In genomic region chr11:120900642-120901041, GRCh38 we compare ENCODE assay signal across 20 cellular contexts.
DNase-seq lines count a peak whose midpoint lies in the region; ATAC-seq, FAIRE-seq and TF ChIP-seq lines count a peak whose summit lies in the region.
"Had no signal": no experiment of that assay in that cellular context is flagged by ENCODE, and none has a peak within 500 bp of the region (broad histone marks: within the 10 kb centered on the region; RNA-seq: fewer than 3 reads in every experiment).

No MANE protein-coding gene starts in this region.

- no peak; the same call in 2 of the 3 replicates for ATAC-seq in HepG2
- no peak for ATAC-seq in right lobe of liver
- ATAC-seq in GM12878 = no peak
- ATAC-seq in GM19328 (IDR thresholded peaks at IDR 0.05; ENCODE audit: unreplicated experiment) = no peak
- ATAC-seq in PC-3 = no peak

- no peak for TF ChIP-seq POLR2A in HepG2 (IDR thresholded peaks at IDR 0.05; ENCODE audit: insufficient read depth in 1 of 2, low read depth in 2 of 2, low read length in 2 of 2)
- TF ChIP-seq POLR2A in right lobe of liver (IDR thresholded peaks at IDR 0.05) = no peak
- TF ChIP-seq POLR2A in GM12878 (IDR thresholded peaks at IDR 0.05; ENCODE audit: low read depth, low read length) = no peak

- no peaks in the 10 kb centered on the region for H3K9me3 ChIP-seq in HepG2 (ENCODE audit: low read length)
- H3K9me3 ChIP-seq in right lobe of liver = no peaks in the 10 kb centered on the region
- H3K9me3 ChIP-seq in GM12878 (replicated peaks; ENCODE audit: control insufficient read depth, insufficient read depth, low read length) = no peaks in the 10 kb centered on the region
- H3K9me3 ChIP-seq in PC-3 (ENCODE audit: low read length) = no peaks in the 10 kb centered on the region
- H3K9me3 ChIP-seq: BLaER1 treated with 17β-estradiol and CSF1 and Interleukin-3, amounts not matched to agents 10 nM and 100 nM; SJCRH30 had no signal

- TF ChIP-seq RAD21 in HepG2 (CRISPR knock-in tag; IDR thresholded peaks at IDR 0.05) (no peak), GM12878 (IDR thresholded peaks at IDR 0.05; ENCODE audit: insufficient read depth, low read depth, low read length) (no peak)

- DNase-seq in HepG2 (ENCODE audit: low spot score) (no peak), right lobe of liver (no peak), GM12878 (ENCODE audit: low read depth, low spot score) (no peak), iris pigment epithelial cell (ENCODE audit: low read depth) (peak; percentile 8), NCI-H1048 (lab: John Stamatoyannopoulos, UW) (no peak), PC-3 (no peak)
- no peak for DNase-seq in stimulated activated CD4-positive, alpha-beta T cell treated with anti-CD3 and anti-CD28 coated beads, Interleukin-12 subunit alpha, Interleukin-12 subunit beta, amount 100 ng/mL, for 4 hours
- DNase-seq: CD8-positive, alpha-beta memory T cell; DMS79 treated with DMSO at 0.1 percent for 48 hours; NCI-H1417; NCI-H2029; NCI-H2171; NCI-H510A; NCI-H774; SJCRH30 had no signal

- TF ChIP-seq EP300 in HepG2 (IDR thresholded peaks at IDR 0.05; ENCODE audit: low read depth in 2 of 2, low read length in 2 of 2) (no peak), HepG2 (CRISPR knock-in tag; IDR thresholded peaks at IDR 0.05; ENCODE audit: borderline replicate concordance) (no peak), GM12878 (IDR thresholded peaks at IDR 0.05; ENCODE audit: borderline replicate concordance in 1 of 2, control insufficient read depth in 1 of 2, low read depth in 2 of 2, low read length in 2 of 2) (no peak)

- no peak overlapping the region for H3K4me3 ChIP-seq in HepG2 (replicated peaks in 1 of 3; ENCODE audit: insufficient read depth in 1 of 3, low read depth in 2 of 3, low read length in 3 of 3)
- no peak overlapping the region for H3K4me3 ChIP-seq in right lobe of liver
- no peak overlapping the region for H3K4me3 ChIP-seq in GM12878
- H3K4me3 ChIP-seq in PC-3 (ENCODE audit: low read length) = no peak overlapping the region
- H3K4me3 ChIP-seq: BLaER1 treated with 17β-estradiol and CSF1 and Interleukin-3, amounts not matched to agents 10 nM and 100 nM; SJCRH30 had no signal

- no peak overlapping the region for H3K27ac ChIP-seq in HepG2 (ENCODE audit: extremely low read length, insufficient read depth, low read length)
- no peak overlapping the region for H3K27ac ChIP-seq in right lobe of liver
- no peak overlapping the region for H3K27ac ChIP-seq in GM12878 (ENCODE audit: control insufficient read depth, insufficient read depth)
- no peak overlapping the region for H3K27ac ChIP-seq in PC-3 (ENCODE audit: low read length)
- H3K27ac ChIP-seq: BLaER1 treated with 17β-estradiol and CSF1 and Interleukin-3, amounts not matched to agents 10 nM and 100 nM; SJCRH30 had no signal

- H2AFZ ChIP-seq in HepG2 (ENCODE audit: low read length) (no peak overlapping the region), GM12878 (ENCODE audit: control insufficient read depth, low read depth, low read length) (no peak overlapping the region), PC-3 (ENCODE audit: low read length) (no peak overlapping the region)

- H3K9ac ChIP-seq in HepG2 (ENCODE audit: insufficient read depth, low read depth, low read length) (no peak overlapping the region), GM12878 (ENCODE audit: control insufficient read depth, insufficient read depth, low read length) (no peak overlapping the region), PC-3 (ENCODE audit: low read length) (no peak overlapping the region)
- H3K9ac ChIP-seq: BLaER1 treated with 17β-estradiol and CSF1 and Interleukin-3, amounts not matched to agents 10 nM and 100 nM had no signal

- H3K36me3 ChIP-seq in HepG2 (replicated peaks in 1 of 2; ENCODE audit: control insufficient read depth in 1 of 2, insufficient read depth in 2 of 2, low read length in 2 of 2) (no peaks in the 10 kb centered on the region), right lobe of liver (no peaks in the 10 kb centered on the region), GM12878 (ENCODE audit: control insufficient read depth in 2 of 2, insufficient read depth in 2 of 2, low read length in 1 of 2) (no peaks in the 10 kb centered on the region), PC-3 (ENCODE audit: low read depth, low read length) (no peaks in the 10 kb centered on the region)
- H3K36me3 ChIP-seq: BLaER1 treated with 17β-estradiol and CSF1 and Interleukin-3, amounts not matched to agents 10 nM and 100 nM; SJCRH30 had no signal

- SMC1A ChIA-PET in GM12878 (lab: Charles Lee; ENCODE audit: uncharacterized antibody, unreplicated experiment) = no interaction called here

- no peaks in the 10 kb centered on the region for H3F3A ChIP-seq in PC-3 (ENCODE audit: low read length, unreplicated experiment)

- BruUV-seq in HepG2 (replicated peaks; lab: Mats Ljungman, UMichigan) (no TSS peak), GM12878 (replicated peaks; lab: Mats Ljungman, UMichigan) (no TSS peak), PC-3 (replicated peaks; lab: Mats Ljungman, UMichigan) (no TSS peak)

- no peaks in the 10 kb centered on the region for H3K79me2 ChIP-seq in HepG2 (ENCODE audit: insufficient read depth, low read length)
- H3K79me2 ChIP-seq in GM12878 (ENCODE audit: control insufficient read depth, insufficient read depth, low read length) = no peaks in the 10 kb centered on the region
- no peaks in the 10 kb centered on the region for H3K79me2 ChIP-seq in PC-3 (ENCODE audit: low read length)

- 15% methylated on average over 5 of the region's 9 CpGs for WGBS in HepG2 (ENCODE audit: low lambda C conversion rate)
- 54% methylated on average over 6 of the region's 9 CpGs for WGBS in right lobe of liver (ENCODE audit: insufficient coverage, low coverage, low lambda C conversion rate, missing lambda C conversion rate)
- WGBS in GM12878 (ENCODE audit: insufficient coverage, insufficient replicate concordance, low lambda C conversion rate, missing lambda C conversion rate) = 37% methylated on average over 7 of the region's 9 CpGs

- H3K4me1 ChIP-seq in HepG2 (ENCODE audit: insufficient read depth, low read length) (peaks cover 15% of the 10 kb centered on the region; the same call in 1 of the 2 replicates), right lobe of liver (no peaks in the 10 kb centered on the region), GM12878 (ENCODE audit: control insufficient read depth, insufficient read depth, low read length) (no peaks in the 10 kb centered on the region), PC-3 (ENCODE audit: insufficient read depth, low read length) (peaks cover 8% of the 10 kb centered on the region; the same call in 1 of the 2 replicates)
- H3K4me1 ChIP-seq: SJCRH30 had no signal

- CTCF ChIA-PET in HepG2 (lab: Yijun Ruan, JAX; ENCODE audit: low intra/inter-chr PET ratio, low total read pairs) = no interaction called here
- CTCF ChIA-PET in GM12878 (lab: Yijun Ruan, JAX) = interaction anchor here (1.0 to 1.3 kb wide), 2 partner anchors 12 to 99 kb away, joined by 3 to 4 read pairs; no protein-coding TSS in a partner anchor
- CTCF ChIA-PET in PC-3 (lab: Charles Lee) = no interaction called here

- intact Hi-C loops in HepG2 (cut with micrococcal nuclease; ENCODE audit: unreplicated experiment) = no loop called here
- intact Hi-C loops in right lobe of liver (cut with DNase I) = no loop called here
- intact Hi-C loops in GM12878 (cut with micrococcal nuclease; ENCODE audit: unreplicated experiment) = no loop called here
- intact Hi-C loops in PC-3 (cut with micrococcal nuclease) = no loop called here

- FAIRE-seq in HepG2 (lab: Jason Lieb, UNC) = no peak
- FAIRE-seq in GM12878 (lab: Jason Lieb, UNC) = no peak
- FAIRE-seq: D721Med, G401.6, H1 had no signal

- H4K20me1 ChIP-seq in HepG2 (ENCODE audit: insufficient read depth, low read length) (no peaks in the 10 kb centered on the region), GM12878 (ENCODE audit: control insufficient read depth, insufficient read depth) (no peaks in the 10 kb centered on the region), PC-3 (ENCODE audit: low read length) (no peaks in the 10 kb centered on the region; the same call in 1 of the 2 replicates)

- H3K27me3 ChIP-seq in HepG2 (ENCODE audit: control insufficient read depth in 1 of 2, insufficient read depth in 2 of 2, low read length in 2 of 2) = peaks cover 1 to 24% of the 10 kb centered on the region in 2 experiments; a peak in 2 of 5 replicates
- no peaks in the 10 kb centered on the region for H3K27me3 ChIP-seq in right lobe of liver
- peaks cover 0 to 5% of the 10 kb centered on the region in 2 experiments; a peak in 2 of 4 replicates for H3K27me3 ChIP-seq in GM12878 (replicated peaks in 1 of 2; ENCODE audit: control insufficient read depth in 2 of 2, insufficient read depth in 2 of 2, low read length in 1 of 2)
- peaks cover 89% of the 10 kb centered on the region for H3K27me3 ChIP-seq in PC-3 (ENCODE audit: low read length)
- H3K27me3 ChIP-seq: BLaER1 treated with 17β-estradiol and CSF1 and Interleukin-3, amounts not matched to agents 10 nM and 100 nM; SJCRH30 had no signal

- RAD21 ChIA-PET in GM12878 (lab: Charles Lee; ENCODE audit: unreplicated experiment) = no interaction called here

- POLR2A ChIA-PET in HepG2 (lab: Yijun Ruan, JAX) (no interaction called here), GM12878 (lab: Charles Lee) (interaction anchor here (0.6 kb wide), 1 partner anchor 635 kb away, joined by 4 read pairs; no protein-coding TSS in a partner anchor), PC-3 (lab: Charles Lee; ENCODE audit: unreplicated experiment) (no interaction called here)

- in situ Hi-C loops in HepG2 (cut with HindIII; ENCODE audit: extremely low pct_ligation_motif_present, low pct_unique_long_range_greater_than_20kb) (no loop called here), GM12878 (cut with MboI) (no loop called here)

- no peaks in the 10 kb centered on the region for H3K9me2 ChIP-seq in PC-3 (replicated peaks; ENCODE audit: low read length)

- no peak overlapping the region for H3K4me2 ChIP-seq in HepG2 (ENCODE audit: low read depth, low read length)
- no peak overlapping the region for H3K4me2 ChIP-seq in GM12878 (ENCODE audit: control insufficient read depth, insufficient read depth)
- H3K4me2 ChIP-seq in PC-3 (ENCODE audit: low read length) = no peak overlapping the region
- H3K4me2 ChIP-seq: BLaER1 treated with 17β-estradiol and CSF1 and Interleukin-3, amounts not matched to agents 10 nM and 100 nM had no signal

- TF ChIP-seq CTCF in HepG2 (CRISPR knock-in tag; IDR thresholded peaks at IDR 0.05) (no peak), right lobe of liver (IDR thresholded peaks at IDR 0.05) (no peak), GM12878 (IDR thresholded peaks at IDR 0.05 in 2 of 3, conservative IDR thresholded peaks at IDR 0.05 in 1 of 3; ENCODE audit: control insufficient read depth in 2 of 3, extremely low read depth in 1 of 3, insufficient read depth in 1 of 3, low read depth in 3 of 3, low read length in 3 of 3) (no peak), PC-3 (conservative IDR thresholded peaks at IDR 0.05; ENCODE audit: low read depth, low read length) (no peak)

TF ChIP-seq in HepG2, 621 proteins besides CTCF, POLR2A, EP300 and RAD21 (continues in another document):
- no peak for TF ChIP-seq SSRP1 (CRISPR knock-in tag; IDR thresholded peaks at IDR 0.05)
- TF ChIP-seq ZNF546 (CRISPR knock-in tag; conservative IDR thresholded peaks at IDR 0.05) = no peak

Comparison
In these comparisons a context has a peak if more than half of its experiments do, and no peak if none do; other contexts are left out.
1. Of the 75 proteins assayed by ChIP-seq in both HepG2 and GM12878: peak only in HepG2: none; only in GM12878: none; in both: REST; in neither: 74.